Comparison of ENCODE assay signal across 17 cellular contexts in the genomic region with DNA sequence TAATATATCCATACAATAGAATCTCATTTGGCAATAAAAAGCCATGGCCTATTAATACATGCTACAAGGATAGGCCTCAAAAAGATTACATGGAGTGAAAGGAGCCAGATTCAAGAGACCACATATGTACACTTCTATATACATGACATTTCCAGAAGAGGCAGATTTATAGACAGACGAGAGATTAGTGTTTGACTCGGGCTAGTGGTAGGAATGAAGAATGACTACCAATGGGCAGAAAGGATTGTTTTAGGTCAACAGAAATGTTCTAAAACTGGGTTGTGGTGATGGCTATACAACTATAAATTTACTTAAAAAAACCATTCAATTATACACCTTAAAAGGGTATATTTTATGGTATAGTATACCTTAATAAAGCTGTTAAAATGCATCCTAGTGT. TPM values are rescaled to one million over a fixed set of nuclear protein-coding genes. Genes with fewer than 3 reads are reported as not detected.
DNase-seq lines count a peak whose midpoint lies in the region; ATAC-seq, FAIRE-seq and TF ChIP-seq lines count a peak whose summit lies in the region.
"Had no signal": no experiment of that assay in that cellular context is flagged by ENCODE, and none has a peak within 500 bp of the region (broad histone marks: within the 10 kb centered on the region; RNA-seq: fewer than 3 reads in every experiment).

No MANE protein-coding gene starts in this region.

- H3K27me3 Mint-ChIP-seq in stimulated activated memory B cell treated with anti-CD40 and anti-IgM and Interleukin-4, amounts not matched to agents 10 μg/mL and 1 μg/mL and 100 μg/mL, for 72 hours = no peaks in the 10 kb centered on the region
- H3K27me3 Mint-ChIP-seq: activated T-cell treated with anti-CD3 and anti-CD28 coated beads, Interleukin-2, amount 50 U/mL, for 24 hours; dendritic cell treated with granulocyte-macrophage colony-stimulating factor and Interleukin-4, amounts not matched to agents 40 ng/mL and 50 ng/mL, for 4 days had no signal

- TF ChIP-seq POLR2A in HepG2 (IDR thresholded peaks at IDR 0.05; ENCODE audit: insufficient read depth in 1 of 2, low read depth in 2 of 2, low read length in 2 of 2) (no peak), right lobe of liver (IDR thresholded peaks at IDR 0.05) (no peak)

- peaks cover 51% of the 10 kb centered on the region for H3K36me3 Mint-ChIP-seq in stimulated activated memory B cell treated with anti-CD40 and anti-IgM and Interleukin-4, amounts not matched to agents 10 μg/mL and 1 μg/mL and 100 μg/mL, for 72 hours

- H3K4me1 Mint-ChIP-seq in stimulated activated memory B cell treated with anti-CD40 and anti-IgM and Interleukin-4, amounts not matched to agents 10 μg/mL and 1 μg/mL and 100 μg/mL, for 72 hours = peaks cover 33% of the 10 kb centered on the region

- in situ Hi-C loops in HepG2 (cut with HindIII; ENCODE audit: extremely low pct_ligation_motif_present, low pct_unique_long_range_greater_than_20kb) = no loop called here

- no peak overlapping the region for H2AFZ ChIP-seq in HepG2 (ENCODE audit: low read length)

- no peak for DNase-seq in HepG2 (ENCODE audit: low spot score)
- DNase-seq in right lobe of liver = no peak
- DNase-seq in WERI-Rb-1 = no peak
- DNase-seq in fibroblast of the aortic adventitia (ENCODE audit: low read depth) = no peak
- DNase-seq in UCSD-AML1 (lab: John Stamatoyannopoulos, UW; ENCODE audit: unreplicated experiment) = no peak
- no peak for DNase-seq in pons (ENCODE audit: low spot score)
- DNase-seq: activated CD4-positive, alpha-beta T cell treated with anti-CD3 and anti-CD28 coated beads for 48 hours; activated T-cell treated with anti-CD3 and anti-CD28 coated beads, Interleukin-2, amount 50 U/mL, for 24 hours; amniotic stem cell; HCEC 1CT; lower lobe of right lung; NCI-H187; spleen had no signal

- no peaks in the 10 kb centered on the region for H3K9me3 ChIP-seq in HepG2 (ENCODE audit: low read length)
- no peaks in the 10 kb centered on the region for H3K9me3 ChIP-seq in right lobe of liver
- H3K9me3 ChIP-seq in WERI-Rb-1 (ENCODE audit: severe bottlenecking) = no peaks in the 10 kb centered on the region
- H3K9me3 ChIP-seq: lower lobe of right lung, spleen had no signal

- H3K27ac ChIP-seq in HepG2 (ENCODE audit: extremely low read length, insufficient read depth, low read length) = no peak overlapping the region
- no peak overlapping the region for H3K27ac ChIP-seq in right lobe of liver
- H3K27ac ChIP-seq in WERI-Rb-1 = no peak overlapping the region
- H3K27ac ChIP-seq: lower lobe of right lung had no signal

- H3K4me1 ChIP-seq in HepG2 (ENCODE audit: insufficient read depth, low read length) = no peaks in the 10 kb centered on the region
- H3K4me1 ChIP-seq in right lobe of liver = no peaks in the 10 kb centered on the region
- H3K4me1 ChIP-seq: lower lobe of right lung had no signal

- POLR2A ChIA-PET in HepG2 (lab: Yijun Ruan, JAX) = no interaction called here

- intact Hi-C loops in HepG2 (cut with micrococcal nuclease; ENCODE audit: unreplicated experiment) (no loop called here), right lobe of liver (cut with DNase I) (no loop called here)

- TF ChIP-seq CTCF in HepG2 (CRISPR knock-in tag; IDR thresholded peaks at IDR 0.05) (no peak), right lobe of liver (IDR thresholded peaks at IDR 0.05) (peak in 1 of 4 donors; percentile 3), WERI-Rb-1 (IDR thresholded peaks at IDR 0.05; ENCODE audit: low read depth, low read length) (peak; percentile 36; the same call in 1 of the 2 replicates), fibroblast of the aortic adventitia (IDR thresholded peaks at IDR 0.05; ENCODE audit: insufficient read depth, low read length) (peak; percentile 24)

- WGBS in HepG2 (ENCODE audit: low lambda C conversion rate) = 93% methylated on average over 2 of the region's 2 CpGs
- WGBS in right lobe of liver (ENCODE audit: insufficient coverage, low coverage, low lambda C conversion rate, missing lambda C conversion rate) = 95% methylated on average over 2 of the region's 2 CpGs

- no peak for TF ChIP-seq RAD21 in HepG2 (CRISPR knock-in tag; IDR thresholded peaks at IDR 0.05)

- H3K36me3 ChIP-seq in HepG2 (replicated peaks in 1 of 2; ENCODE audit: control insufficient read depth in 1 of 2, insufficient read depth in 2 of 2, low read length in 2 of 2) = peaks cover 3 to 25% of the 10 kb centered on the region in 2 experiments
- H3K36me3 ChIP-seq in right lobe of liver = peaks cover 0 to 44% (median 21%) of the 10 kb centered on the region in 4 donors
- H3K36me3 ChIP-seq in WERI-Rb-1 = peaks cover 45% of the 10 kb centered on the region

- H3K4me3 Mint-ChIP-seq in stimulated activated memory B cell treated with anti-CD40 and anti-IgM and Interleukin-4, amounts not matched to agents 10 μg/mL and 1 μg/mL and 100 μg/mL, for 72 hours = no peak overlapping the region
- H3K4me3 Mint-ChIP-seq: activated T-cell treated with anti-CD3 and anti-CD28 coated beads, Interleukin-2, amount 50 U/mL, for 24 hours; dendritic cell treated with granulocyte-macrophage colony-stimulating factor and Interleukin-4, amounts not matched to agents 40 ng/mL and 50 ng/mL, for 4 days; T-helper 2 cell treated with Interferon-gamma antibody and Interleukin-4, amounts not matched to agents 5 μg/mL and 100 μg/mL, for 36 hours had no signal

- ATAC-seq in HepG2 (peak; percentile 39; the same call in 2 of the 3 replicates), right lobe of liver (no peak), HG03460 (IDR thresholded peaks at IDR 0.05; ENCODE audit: unreplicated experiment) (no peak)
- no peak for ATAC-seq in stimulated activated memory B cell treated with anti-CD40 and anti-IgM and Interleukin-4, amounts not matched to agents 10 μg/mL and 1 μg/mL and 100 μg/mL, for 72 hours
- ATAC-seq: lower lobe of right lung had no signal

- H3K4me2 ChIP-seq in HepG2 (ENCODE audit: low read depth, low read length) = no peak overlapping the region

- H3K9ac ChIP-seq in HepG2 (ENCODE audit: insufficient read depth, low read depth, low read length) = no peak overlapping the region

- TF ChIP-seq EP300 in HepG2 (IDR thresholded peaks at IDR 0.05; ENCODE audit: low read depth in 2 of 2, low read length in 2 of 2) (no peak), HepG2 (CRISPR knock-in tag; IDR thresholded peaks at IDR 0.05; ENCODE audit: borderline replicate concordance) (no peak)

- H3K27me3 ChIP-seq in HepG2 (ENCODE audit: control insufficient read depth in 1 of 2, insufficient read depth in 2 of 2, low read length in 2 of 2) (no peaks in the 10 kb centered on the region), right lobe of liver (no peaks in the 10 kb centered on the region), WERI-Rb-1 (ENCODE audit: insufficient read depth, low read depth, severe bottlenecking) (no peaks in the 10 kb centered on the region)
- H3K27me3 ChIP-seq: spleen had no signal

- BruUV-seq in HepG2 (replicated peaks; lab: Mats Ljungman, UMichigan) = no TSS peak

- no peaks in the 10 kb centered on the region for H3K79me2 ChIP-seq in HepG2 (ENCODE audit: insufficient read depth, low read length)

- CTCF ChIA-PET in HepG2 (lab: Yijun Ruan, JAX; ENCODE audit: low intra/inter-chr PET ratio, low total read pairs) = no interaction called here

- peak overlapping the region; percentile 43 for H3K27ac Mint-ChIP-seq in stimulated activated memory B cell treated with anti-CD40 and anti-IgM and Interleukin-4, amounts not matched to agents 10 μg/mL and 1 μg/mL and 100 μg/mL, for 72 hours
- H3K27ac Mint-ChIP-seq: dendritic cell treated with granulocyte-macrophage colony-stimulating factor and Interleukin-4, amounts not matched to agents 40 ng/mL and 50 ng/mL, for 4 days; T-helper 2 cell treated with Interferon-gamma antibody and Interleukin-4, amounts not matched to agents 5 μg/mL and 100 μg/mL, for 36 hours had no signal

- FAIRE-seq in HepG2 (lab: Jason Lieb, UNC) = no peak

- H3K4me3 ChIP-seq in HepG2 (replicated peaks in 1 of 3; ENCODE audit: insufficient read depth in 1 of 3, low read depth in 2 of 3, low read length in 3 of 3) (no peak overlapping the region), right lobe of liver (no peak overlapping the region), WERI-Rb-1 (ENCODE audit: low read depth, low read length) (no peak overlapping the region), fibroblast of the aortic adventitia (ENCODE audit: low read depth, low read length) (no peak overlapping the region)
- H3K4me3 ChIP-seq: lower lobe of right lung, spleen had no signal

- H4K20me1 ChIP-seq in HepG2 (ENCODE audit: insufficient read depth, low read length) = peaks cover 6% of the 10 kb centered on the region

- H3K9me3 Mint-ChIP-seq in stimulated activated memory B cell treated with anti-CD40 and anti-IgM and Interleukin-4, amounts not matched to agents 10 μg/mL and 1 μg/mL and 100 μg/mL, for 72 hours = no peaks in the 10 kb centered on the region
- H3K9me3 Mint-ChIP-seq: activated T-cell treated with anti-CD3 and anti-CD28 coated beads, Interleukin-2, amount 50 U/mL, for 24 hours; dendritic cell treated with granulocyte-macrophage colony-stimulating factor and Interleukin-4, amounts not matched to agents 40 ng/mL and 50 ng/mL, for 4 days had no signal

RNA-seq across cellular contexts. Expression of gene SETX, which starts 41.9 kb away (rescaled TPM):
- total RNA-seq in HepG2 (2016; rRNA removed; fragmentation: Illumina TruSeq; extraction: Trizol) (39.0 and 56.7 TPM in 2 replicates), right lobe of liver (10 to 100 TPM; 17.4 to 28.8 (median 25.0) TPM), fibroblast of the aortic adventitia (ENCODE audit: low replicate concordance) (85.0 and 100 TPM in 2 replicates)
- 8.6 and 9.3 TPM in 2 replicates for total RNA-seq in HepG2 (2016; cell fraction: cytosol; rRNA removed; fragmentation: Illumina TruSeq; extraction: Trizol; ENCODE audit: low read depth)
- total RNA-seq in HepG2 (2016; cell fraction: insoluble cytoplasmic fraction; rRNA removed; fragmentation: Illumina TruSeq; extraction: Trizol) = 37.2 and 54.1 TPM in 2 replicates
- total RNA-seq in HepG2 (2016; cell fraction: membrane; rRNA removed; fragmentation: Illumina TruSeq; extraction: Trizol) = 12.9 and 15.9 TPM in 2 replicates
- total RNA-seq in HepG2 (2016; cell fraction: nucleus; rRNA removed; fragmentation: Illumina TruSeq; extraction: Trizol) = 52.9 and 55.1 TPM in 2 replicates
- 13.1 and 13.2 TPM in 2 replicates for polyA plus RNA-seq in HepG2 (2011; rRNA removed)
- polyA plus RNA-seq in HepG2 (2011; cell fraction: cytosol; rRNA removed) = 7.7 and 11.4 TPM in 2 replicates
- polyA plus RNA-seq in HepG2 (2011; cell fraction: nucleus; rRNA removed) = 10.9 and 14.6 TPM in 2 replicates
- polyA plus RNA-seq in HepG2 (2012) = 13.5 and 14.4 TPM in 2 replicates
- 0.99 and 1.2 TPM in 2 replicates for polyA plus RNA-seq in HepG2 (2016; cell fraction: cytosol; fragmentation: Illumina TruSeq; extraction: Trizol; ENCODE audit: low read depth)
- polyA plus RNA-seq in HepG2 (2016; cell fraction: insoluble cytoplasmic fraction; fragmentation: Illumina TruSeq; extraction: Trizol; ENCODE audit: low read depth) = 23.6 and 24.0 TPM in 2 replicates
- 3.0 and 3.2 TPM in 2 replicates for polyA plus RNA-seq in HepG2 (2016; cell fraction: membrane; fragmentation: Illumina TruSeq; extraction: Trizol; ENCODE audit: low read depth)
- polyA plus RNA-seq in HepG2 (2016; cell fraction: nucleus; fragmentation: Illumina TruSeq; extraction: Trizol; ENCODE audit: insufficient read depth, low read depth) = 32.8 and 33.3 TPM in 2 replicates
- polyA minus RNA-seq in HepG2 (2011; rRNA and poly(A)+ RNA removed; ENCODE audit: low replicate concordance) = 27.4 and 73.8 TPM in 2 replicates
- 21.9 and 24.4 TPM in 2 replicates for polyA minus RNA-seq in HepG2 (2011; cell fraction: cytosol; rRNA and poly(A)+ RNA removed)
- polyA minus RNA-seq in HepG2 (2011; cell fraction: nucleus; rRNA and poly(A)+ RNA removed) = 72.6 and 81.2 TPM in 2 replicates
